Comparison of ENCODE assay signal across 14 cellular contexts in genomic region chr9:114803886-114804285, GRCh38. TPM values are rescaled to one million over a fixed set of nuclear protein-coding genes. Genes with fewer than 3 reads are reported as not detected.
DNase-seq lines count a peak whose midpoint lies in the region; ATAC-seq and TF ChIP-seq lines count a peak whose summit lies in the region.
"Had no signal": no experiment of that assay in that cellular context is flagged by ENCODE, and none has a peak within 500 bp of the region (broad histone marks: within the 10 kb centered on the region; RNA-seq: fewer than 3 reads in every experiment).

No MANE protein-coding gene starts in this region.

- H3K27me3 ChIP-seq in RWPE2 (ENCODE audit: insufficient read depth, poor library complexity, severe bottlenecking): no peaks in the 10 kb centered on the region
- no peaks in the 10 kb centered on the region for H3K27me3 ChIP-seq in sigmoid colon
- H3K27me3 ChIP-seq in HAP-1 (ENCODE audit: low read depth): no peaks in the 10 kb centered on the region

- H3K9me3 Mint-ChIP-seq in Calu3 (ENCODE audit: low read depth, unreplicated experiment): no peaks in the 10 kb centered on the region
- H3K9me3 Mint-ChIP-seq: activated naive CD8-positive, alpha-beta T cell treated with anti-CD3 and anti-CD28 coated beads, Interleukin-2, amount 50 U/mL, for 24 hours; activated T-cell treated with anti-CD3 and anti-CD28 coated beads, Interleukin-2, amount 50 U/mL, for 24 hours; T-helper 2 cell treated with Interferon-gamma antibody and Interleukin-4, amounts not matched to agents 5 μg/mL and 100 μg/mL, for 36 hours had no signal

- H3K27ac ChIP-seq in RWPE2 (ENCODE audit: poor library complexity, severe bottlenecking) (peak overlapping the region; percentile 85), sigmoid colon (peak overlapping the region in 2 of 4 donors; percentile 4 to 20)

- peaks cover 42% of the 10 kb centered on the region for H3K4me1 ChIP-seq in RWPE2 (ENCODE audit: insufficient read depth, poor library complexity, severe bottlenecking)
- H3K4me1 ChIP-seq in sigmoid colon: peaks cover 0 to 16% (median 12%) of the 10 kb centered on the region in 4 donors
- no peaks in the 10 kb centered on the region; the same call in 1 of the 2 replicates for H3K4me1 ChIP-seq in HAP-1

- TF ChIP-seq EP300 in sigmoid colon (IDR thresholded peaks at IDR 0.05): no peak

- no TSS peak for BruUV-seq in Calu3 (replicated peaks; lab: Mats Ljungman, UMichigan)

- no peak for TF ChIP-seq POLR2A in sigmoid colon (IDR thresholded peaks at IDR 0.05)

- H3K4me3 ChIP-seq in RWPE2 (ENCODE audit: severe bottlenecking) (no peak overlapping the region), sigmoid colon (peak overlapping the region in 3 of 4 donors; percentile 13 to 33 (median 28)), HAP-1 (no peak overlapping the region)

- WGBS in sigmoid colon, 2 donors: 86 to 87% methylated on average over 2 of the region's 2 CpGs

- H3K27ac Mint-ChIP-seq in Calu3 (ENCODE audit: unreplicated experiment): peak overlapping the region; percentile 6
- H3K27ac Mint-ChIP-seq: activated naive CD8-positive, alpha-beta T cell treated with anti-CD3 and anti-CD28 coated beads, Interleukin-2, amount 50 U/mL, for 24 hours; activated T-cell treated with anti-CD3 and anti-CD28 coated beads, Interleukin-2, amount 50 U/mL, for 24 hours; T-helper 2 cell treated with Interferon-gamma antibody and Interleukin-4, amounts not matched to agents 5 μg/mL and 100 μg/mL, for 36 hours had no signal

- H3K9me3 ChIP-seq in RWPE2 (ENCODE audit: severe bottlenecking) (no peaks in the 10 kb centered on the region), sigmoid colon (no peaks in the 10 kb centered on the region), HAP-1 (no peaks in the 10 kb centered on the region)

- H3K36me3 ChIP-seq in RWPE2 (ENCODE audit: low read depth) (no peaks in the 10 kb centered on the region), sigmoid colon (no peaks in the 10 kb centered on the region), HAP-1 (replicated peaks) (no peaks in the 10 kb centered on the region)

- H3K36me3 Mint-ChIP-seq in Calu3 (ENCODE audit: insufficient read depth, unreplicated experiment): peaks cover 19% of the 10 kb centered on the region

- in situ Hi-C loops in HAP-1 (cut with MboI; ENCODE audit: low sequenced_read_pairs): no loop called here

- peaks cover 57% of the 10 kb centered on the region for H3K4me1 Mint-ChIP-seq in Calu3 (ENCODE audit: low read depth, unreplicated experiment)

- DNase-seq in Calu3: no peak
- no peak for DNase-seq in RWPE2 (ENCODE audit: low spot score)
- DNase-seq in fibroblast of peridontal ligament (ENCODE audit: extremely low read depth): peak; percentile 31
- no peak for DNase-seq in sigmoid colon
- no peak for DNase-seq in hypothalamus (lab: John Stamatoyannopoulos, UW)
- no peak for DNase-seq in pons (ENCODE audit: low spot score)
- DNase-seq in HAP-1 (ENCODE audit: low spot score in 2 of 2): no peak
- DNase-seq: activated CD4-positive, alpha-beta T cell treated with anti-CD3 and anti-CD28 coated beads for 48 hours; activated naive CD8-positive, alpha-beta T cell treated with anti-CD3 and anti-CD28 coated beads, Interleukin-2, amount 50 U/mL, for 24 hours; activated T-cell treated with anti-CD3 and anti-CD28 coated beads, Interleukin-2, amount 50 U/mL, for 24 hours; NCI-H2081 treated with DMSO at 0.1 percent for 48 hours had no signal

- H3K27me3 Mint-ChIP-seq in Calu3 (ENCODE audit: unreplicated experiment): no peaks in the 10 kb centered on the region
- H3K27me3 Mint-ChIP-seq: activated naive CD8-positive, alpha-beta T cell treated with anti-CD3 and anti-CD28 coated beads, Interleukin-2, amount 50 U/mL, for 24 hours; activated T-cell treated with anti-CD3 and anti-CD28 coated beads, Interleukin-2, amount 50 U/mL, for 24 hours had no signal

- TF ChIP-seq CTCF in Calu3 (IDR thresholded peaks at IDR 0.05; ENCODE audit: unreplicated experiment) (no peak), RWPE2 (IDR thresholded peaks at IDR 0.05; ENCODE audit: poor library complexity, severe bottlenecking) (no peak), sigmoid colon (IDR thresholded peaks at IDR 0.05) (no peak)

- intact Hi-C loops in Calu3 (cut with micrococcal nuclease; ENCODE audit: unreplicated experiment) (no loop called here), sigmoid colon (cut with DNase I) (no loop called here)

- CTCF ChIA-PET in Calu3 (lab: Charles Lee): no interaction called here

- H3K4me3 Mint-ChIP-seq in Calu3 (ENCODE audit: low read depth, unreplicated experiment): peak overlapping the region; percentile 42
- H3K4me3 Mint-ChIP-seq: activated naive CD8-positive, alpha-beta T cell treated with anti-CD3 and anti-CD28 coated beads, Interleukin-2, amount 50 U/mL, for 24 hours; activated T-cell treated with anti-CD3 and anti-CD28 coated beads, Interleukin-2, amount 50 U/mL, for 24 hours; T-helper 2 cell treated with Interferon-gamma antibody and Interleukin-4, amounts not matched to agents 5 μg/mL and 100 μg/mL, for 36 hours had no signal

- ATAC-seq in RWPE2 (ENCODE audit: low read depth) (no peak), GM21717 (IDR thresholded peaks at IDR 0.05; ENCODE audit: unreplicated experiment) (no peak)
- ATAC-seq: activated naive CD8-positive, alpha-beta T cell treated with anti-CD3 and anti-CD28 coated beads, Interleukin-2, amount 50 U/mL, for 24 hours; esophagus mucosa had no signal

RNA-seq across cellular contexts. Expression of gene TNFSF15, which starts 2.0 kb away (rescaled TPM):
- total RNA-seq in Calu3 (2022): 4.9 and 7.5 TPM in 2 replicates
- total RNA-seq in sigmoid colon: 10 to 100 TPM in 2 of 4 donors, 1 to 10 TPM in 2; 2.3 to 13.2 (median 10.1) TPM
- 1 to 10 TPM in 1 of 3 donors, under 1 TPM in 2; 0.60 to 1.5 (median 0.92) TPM for polyA plus RNA-seq in sigmoid colon

Comparison
In these comparisons a context has a peak if more than half of its experiments do, and no peak if none do; other contexts are left out.
1. H3K4me3 ChIP-seq: peak in sigmoid colon (3 of 4); none in RWPE2 (single experiment) and HAP-1 (single experiment).